In the genomic region with DNA sequence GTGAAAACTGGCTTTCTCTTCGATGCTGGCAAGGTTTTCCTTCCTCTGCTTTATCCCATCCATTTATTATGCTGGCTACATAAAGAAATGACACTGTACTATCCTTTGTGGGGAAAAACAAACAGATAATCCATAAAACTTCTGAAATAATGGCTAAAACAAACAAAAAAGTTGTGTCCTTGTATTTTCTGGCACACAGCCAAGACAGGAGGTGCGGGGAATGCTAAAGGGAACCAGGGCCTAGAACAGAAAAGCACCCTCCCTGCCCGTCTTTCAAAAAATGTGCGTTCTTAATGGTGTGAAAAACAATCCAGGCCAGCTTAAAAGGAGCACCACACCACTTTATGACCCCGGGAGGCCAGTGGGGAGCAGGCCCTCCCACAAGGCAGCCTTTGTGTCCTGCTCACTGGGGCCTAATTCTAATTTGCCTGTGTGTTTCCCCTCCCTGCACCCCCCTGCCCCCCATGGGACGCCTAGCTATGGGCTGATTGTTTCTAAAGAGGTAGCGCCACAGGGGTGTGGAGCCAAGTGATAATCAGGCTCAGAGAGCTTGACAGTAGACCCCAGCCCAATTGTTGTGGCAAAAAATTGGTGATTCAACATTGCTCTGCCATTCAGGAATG, we compare ENCODE assay signal across 12 cellular contexts.
DNase-seq lines count a peak whose midpoint lies in the region; ATAC-seq, FAIRE-seq and TF ChIP-seq lines count a peak whose summit lies in the region.
"Had no signal": no experiment of that assay in that cellular context is flagged by ENCODE, and none has a peak within 500 bp of the region (broad histone marks: within the 10 kb centered on the region; RNA-seq: fewer than 3 reads in every experiment).

No MANE protein-coding gene starts in this region.

- H2AK5ac ChIP-seq in H9 (ENCODE audit: insufficient read length, low read length) = no peak overlapping the region

- H2BK12ac ChIP-seq in H9 (ENCODE audit: insufficient read length, low read depth, low read length) = no peak overlapping the region

- H3K4me3 ChIP-seq in GM12878 (no peak overlapping the region), mesodermal cell (ENCODE audit: extremely low read depth, insufficient read depth, low read length, poor library complexity, severe bottlenecking) (no peak overlapping the region)
- H3K4me3 ChIP-seq: SK-N-MC had no signal

- H3K23ac ChIP-seq in H9 (ENCODE audit: insufficient read length, low read depth, low read length) = no peak overlapping the region

- H2BK5ac ChIP-seq in H9 (ENCODE audit: insufficient read length, low read length) = no peak overlapping the region

- H3K4ac ChIP-seq in H9 (ENCODE audit: low read depth, low read length) = no peak overlapping the region

- H3K36me3 ChIP-seq in GM12878 (ENCODE audit: control insufficient read depth in 2 of 2, insufficient read depth in 2 of 2, low read length in 1 of 2) (no peaks in the 10 kb centered on the region), mesodermal cell (ENCODE audit: control insufficient read depth, insufficient read depth, low read length) (no peaks in the 10 kb centered on the region)

- H4K8ac ChIP-seq in H9 (replicated peaks; ENCODE audit: insufficient read length, low read depth, low read length) = no peak overlapping the region

- no peak for TF ChIP-seq POLR2A in GM12878 (IDR thresholded peaks at IDR 0.05; ENCODE audit: low read depth, low read length)

- H4K20me1 ChIP-seq in H9 (ENCODE audit: control insufficient read depth, insufficient read depth, insufficient read length) (no peaks in the 10 kb centered on the region), GM12878 (ENCODE audit: control insufficient read depth, insufficient read depth) (no peaks in the 10 kb centered on the region)

- RAD21 ChIA-PET in GM12878 (lab: Charles Lee; ENCODE audit: unreplicated experiment) = interaction anchor here (0.9 to 3.9 kb wide), 5 partner anchors 10 to 57 kb away, joined by 3 to 20 read pairs (median 9); no protein-coding TSS in a partner anchor

- no peaks in the 10 kb centered on the region for H3K36me3 Mint-ChIP-seq in H9 (ENCODE audit: insufficient read depth in 1 of 3, low read depth in 3 of 3)
- no peaks in the 10 kb centered on the region for H3K36me3 Mint-ChIP-seq in immature natural killer cell
- H3K36me3 Mint-ChIP-seq in activated CD4-positive, alpha-beta memory T cell treated with anti-CD3 and anti-CD28 coated beads, Interleukin-2, amount 10 ng/mL, durations not matched to agents 7 days and 5 days (ENCODE audit: low read depth) = no peaks in the 10 kb centered on the region
- H3K36me3 Mint-ChIP-seq: CD4-positive, alpha-beta memory T cell had no signal

- H2AFZ ChIP-seq in H9 (ENCODE audit: low read length) (no peak overlapping the region), GM12878 (ENCODE audit: control insufficient read depth, low read depth, low read length) (no peak overlapping the region)

- H3K9me3 ChIP-seq in H9 (ENCODE audit: control insufficient read depth, low read depth, low read length) (no peaks in the 10 kb centered on the region), GM12878 (replicated peaks; ENCODE audit: control insufficient read depth, insufficient read depth, low read length) (no peaks in the 10 kb centered on the region), mesodermal cell (ENCODE audit: control insufficient read depth, low read length) (no peaks in the 10 kb centered on the region)

- H3K4me2 ChIP-seq in H9 (ENCODE audit: insufficient read depth, insufficient read length, low read length) = peak overlapping the region; percentile 1
- H3K4me2 ChIP-seq in GM12878 (ENCODE audit: control insufficient read depth, insufficient read depth) = no peak overlapping the region

- no peak overlapping the region for H3K9ac ChIP-seq in H9 (ENCODE audit: extremely low read depth, insufficient read length, low read length)
- no peak overlapping the region for H3K9ac ChIP-seq in GM12878 (ENCODE audit: control insufficient read depth, insufficient read depth, low read length)

- no peak overlapping the region for H3T11ph ChIP-seq in H9 (ENCODE audit: low read length)

- H3K27me3 Mint-ChIP-seq in H9 (ENCODE audit: low read depth) (peaks cover 33% of the 10 kb centered on the region), immature natural killer cell (ENCODE audit: low read depth in 3 of 3) (peaks cover 2 to 6% (median 3%) of the 10 kb centered on the region in 3 donors)
- peaks cover 9% of the 10 kb centered on the region for H3K27me3 Mint-ChIP-seq in activated CD4-positive, alpha-beta memory T cell treated with anti-CD3 and anti-CD28 coated beads, Interleukin-2, amount 10 ng/mL, durations not matched to agents 7 days and 5 days

- in situ Hi-C loops in GM12878 (cut with MboI) = no loop called here

- H3K4me1 ChIP-seq in H9 (ENCODE audit: insufficient read depth, low read length) = peaks cover 2% of the 10 kb centered on the region; the same call in 1 of the 2 replicates
- no peaks in the 10 kb centered on the region; the same call in 1 of the 2 replicates for H3K4me1 ChIP-seq in GM12878 (ENCODE audit: control insufficient read depth, insufficient read depth, low read length)
- H3K4me1 ChIP-seq in mesodermal cell (ENCODE audit: control insufficient read depth, insufficient read depth, low read length, poor library complexity, severe bottlenecking) = peaks cover 6% of the 10 kb centered on the region

- CTCF ChIA-PET in GM12878 (lab: Yijun Ruan, JAX) = interaction anchor here (1.5 to 2.8 kb wide), 6 partner anchors 10 to 235 kb away, joined by 3 to 18 read pairs (median 8); no protein-coding TSS in a partner anchor
- CTCF ChIA-PET in activated CD4-positive, alpha-beta memory T cell treated with anti-CD3 and anti-CD28 coated beads, Interleukin-2, amount 10 ng/mL, durations not matched to agents 7 days and 5 days (lab: Charles Lee) = no interaction called here

- H3K79me1 ChIP-seq in H9 (ENCODE audit: insufficient read depth, low read depth, low read length, poor library complexity, severe bottlenecking) = no peaks in the 10 kb centered on the region

- no peak overlapping the region for H4K91ac ChIP-seq in H9 (ENCODE audit: insufficient read length, low read depth, low read length)

- H3K23me2 ChIP-seq in H9 (ENCODE audit: insufficient read length, low read depth, low read length, poor library complexity, severe bottlenecking) = no peaks in the 10 kb centered on the region

- no peak for TF ChIP-seq RAD21 in GM12878 (IDR thresholded peaks at IDR 0.05; ENCODE audit: insufficient read depth, low read depth, low read length)

- SMC1A ChIA-PET in GM12878 (lab: Charles Lee; ENCODE audit: uncharacterized antibody, unreplicated experiment) = interaction anchor here (0.9 to 2.5 kb wide), 8 partner anchors 9 to 57 kb away, joined by 3 to 15 read pairs (median 4); no protein-coding TSS in a partner anchor

- H3K18ac ChIP-seq in H9 (ENCODE audit: insufficient read length, low read depth, low read length) = no peak overlapping the region

- intact Hi-C loops in GM12878 (cut with micrococcal nuclease; ENCODE audit: unreplicated experiment) = loop anchor here (1.0 kb wide), 1 partner anchor 9 kb away; no protein-coding TSS in a partner anchor

- no peak overlapping the region for H3K56ac ChIP-seq in H9 (ENCODE audit: insufficient read length, low read depth, low read length)

- POLR2A ChIA-PET in GM12878 (lab: Charles Lee) = no interaction called here
- POLR2A ChIA-PET in activated CD4-positive, alpha-beta memory T cell treated with anti-CD3 and anti-CD28 coated beads, Interleukin-2, amount 10 ng/mL, durations not matched to agents 7 days and 5 days (lab: Charles Lee) = no interaction called here

- H3K9me3 Mint-ChIP-seq in H9 (no peaks in the 10 kb centered on the region), immature natural killer cell (peaks cover 0 to 2% (median 0%) of the 10 kb centered on the region in 6 donors)
- no peaks in the 10 kb centered on the region for H3K9me3 Mint-ChIP-seq in activated CD4-positive, alpha-beta memory T cell treated with anti-CD3 and anti-CD28 coated beads, Interleukin-2, amount 10 ng/mL, durations not matched to agents 7 days and 5 days
- H3K9me3 Mint-ChIP-seq: CD4-positive, alpha-beta memory T cell had no signal

- DNase-seq in H9 = peak; percentile 86
- DNase-seq in NCI-H1930 (lab: John Stamatoyannopoulos, UW) = peak; percentile 92 to 99
- no peak for DNase-seq in GM12878 (ENCODE audit: low read depth, low spot score)
- DNase-seq in immature natural killer cell = no peak
- no peak for DNase-seq in activated CD4-positive, alpha-beta memory T cell treated with anti-CD3 and anti-CD28 coated beads, Interleukin-2, amount 10 ng/mL, durations not matched to agents 7 days and 5 days
- DNase-seq in HPDE6-E6E7 (ENCODE audit: extremely low spot score) = no peak
- DNase-seq: CD4-positive, alpha-beta memory T cell; Kasumi-1; NCI-H510A treated with DMSO at 0.1 percent for 48 hours had no signal

- H3K14ac ChIP-seq in H9 (ENCODE audit: insufficient read depth, low read length) = no peak overlapping the region

- H3K27ac Mint-ChIP-seq in H9 = peak overlapping the region; percentile 30 to 94 (median 54); a peak in 5 of 7 replicates
- H3K27ac Mint-ChIP-seq in immature natural killer cell = no peak overlapping the region
- H3K27ac Mint-ChIP-seq in activated CD4-positive, alpha-beta memory T cell treated with anti-CD3 and anti-CD28 coated beads, Interleukin-2, amount 10 ng/mL, durations not matched to agents 7 days and 5 days = no peak overlapping the region
- H3K27ac Mint-ChIP-seq: CD4-positive, alpha-beta memory T cell had no signal

- H3K27ac ChIP-seq in H9 (ENCODE audit: insufficient read length, low read depth, low read length) = no peak overlapping the region
- H3K27ac ChIP-seq in GM12878 (ENCODE audit: control insufficient read depth, insufficient read depth) = no peak overlapping the region
- H3K27ac ChIP-seq in mesodermal cell (ENCODE audit: low read depth, low read length, severe bottlenecking) = peak overlapping the region; percentile 46
- H3K27ac ChIP-seq: SK-N-MC had no signal

- no peak overlapping the region for H2BK15ac ChIP-seq in H9 (ENCODE audit: low read depth, low read length)

- no CpG with 5 or more reads among the region's 7 CpGs for WGBS in H9 (ENCODE audit: extremely low coverage, insufficient read length, low lambda C conversion rate)
- 12% methylated on average over 7 of the region's 7 CpGs for WGBS in GM12878 (ENCODE audit: insufficient coverage, insufficient replicate concordance, low lambda C conversion rate, missing lambda C conversion rate)
- WGBS in mesodermal cell (ENCODE audit: insufficient coverage in 2 of 2), 2 experiments = 17 to 27% methylated on average over 2 to 5 of the region's 7 CpGs

- TF ChIP-seq CTCF in H9 (conservative IDR thresholded peaks at IDR 0.05) (no peak), GM12878 (IDR thresholded peaks at IDR 0.05 in 2 of 3, conservative IDR thresholded peaks at IDR 0.05 in 1 of 3; ENCODE audit: control insufficient read depth in 2 of 3, extremely low read depth in 1 of 3, insufficient read depth in 1 of 3, low read depth in 3 of 3, low read length in 3 of 3) (no peak)

- H2BK20ac ChIP-seq in H9 (ENCODE audit: low read depth, low read length, poor library complexity, severe bottlenecking) = no peak overlapping the region

- no peak for TF ChIP-seq EP300 in GM12878 (IDR thresholded peaks at IDR 0.05; ENCODE audit: borderline replicate concordance in 1 of 2, control insufficient read depth in 1 of 2, low read depth in 2 of 2, low read length in 2 of 2)

- H3K79me2 ChIP-seq in H9 (ENCODE audit: insufficient read depth, low read length) (no peaks in the 10 kb centered on the region), GM12878 (ENCODE audit: control insufficient read depth, insufficient read depth, low read length) (no peaks in the 10 kb centered on the region)

- H3K4me3 Mint-ChIP-seq in H9 (peak overlapping the region; percentile 24 to 27; a peak in 4 of 5 replicates), immature natural killer cell (no peak overlapping the region)
- no peak overlapping the region for H3K4me3 Mint-ChIP-seq in activated CD4-positive, alpha-beta memory T cell treated with anti-CD3 and anti-CD28 coated beads, Interleukin-2, amount 10 ng/mL, durations not matched to agents 7 days and 5 days
- H3K4me3 Mint-ChIP-seq: CD4-positive, alpha-beta memory T cell had no signal

- H3K4me1 Mint-ChIP-seq in H9 (peaks cover 51% of the 10 kb centered on the region in 2 experiments), immature natural killer cell (no peaks in the 10 kb centered on the region)
- H3K4me1 Mint-ChIP-seq in activated CD4-positive, alpha-beta memory T cell treated with anti-CD3 and anti-CD28 coated beads, Interleukin-2, amount 10 ng/mL, durations not matched to agents 7 days and 5 days = no peaks in the 10 kb centered on the region
- H3K4me1 Mint-ChIP-seq: CD4-positive, alpha-beta memory T cell had no signal

- H4K5ac ChIP-seq in H9 (ENCODE audit: insufficient read length, low read depth, low read length) = no peak overlapping the region

- no peak for FAIRE-seq in GM12878 (lab: Jason Lieb, UNC)

- ATAC-seq in GM12878 (peak; percentile 92), HG02610 (IDR thresholded peaks at IDR 0.05; ENCODE audit: unreplicated experiment) (no peak)

- H3K27me3 ChIP-seq in H9 (ENCODE audit: insufficient read depth, low read length) (no peaks in the 10 kb centered on the region; the same call in 1 of the 2 replicates), GM12878 (replicated peaks in 1 of 2; ENCODE audit: control insufficient read depth in 2 of 2, insufficient read depth in 2 of 2, low read length in 1 of 2) (no peaks in the 10 kb centered on the region)

- no peak overlapping the region for H2BK120ac ChIP-seq in H9 (ENCODE audit: low read depth, low read length, poor library complexity, severe bottlenecking)

- BruUV-seq in GM12878 (replicated peaks; lab: Mats Ljungman, UMichigan) = no TSS peak

Comparison
In these comparisons a context has a peak if more than half of its experiments do, and no peak if none do; other contexts are left out.
1. DNase-seq: peak in H9 (single experiment) and NCI-H1930 (2 of 2); none in GM12878 (single experiment), immature natural killer cell (0 of 3), activated CD4-positive, alpha-beta memory T cell treated with anti-CD3 and anti-CD28 coated beads, Interleukin-2, amount 10 ng/mL, durations not matched to agents 7 days and 5 days (single experiment) and HPDE6-E6E7 (single experiment).
2. H3K27ac Mint-ChIP-seq: peak in H9 (3 of 3); none in immature natural killer cell (0 of 6) and activated CD4-positive, alpha-beta memory T cell treated with anti-CD3 and anti-CD28 coated beads, Interleukin-2, amount 10 ng/mL, durations not matched to agents 7 days and 5 days (single experiment).
3. H3K4me3 Mint-ChIP-seq: peak in H9 (2 of 2); none in immature natural killer cell (0 of 5) and activated CD4-positive, alpha-beta memory T cell treated with anti-CD3 and anti-CD28 coated beads, Interleukin-2, amount 10 ng/mL, durations not matched to agents 7 days and 5 days (single experiment).